ENCODE assay signal across 33 cellular contexts in genomic region chr10:29451946-29452345, GRCh38.
"Had no signal": no experiment of that assay in that cellular context is flagged by ENCODE, and none has a peak within 500 bp of the region (broad histone marks: within the 10 kb centered on the region; RNA-seq: fewer than 3 reads in every experiment).

No MANE protein-coding gene starts in this region.

- H3K4me3 ChIP-seq: MG63 had no signal

- H3K9ac ChIP-seq: KMS-11 had no signal

- H3K4me2 ChIP-seq: KMS-11 had no signal

- H3K27me3 ChIP-seq: MG63 had no signal

- DNase-seq: Karpas-422, MG63, MM.1S, MV-4-11, NCI-H1092, NCI-H1092 treated with DMSO at 0.1 percent for 48 hours, NCI-H1105, NCI-H1105 treated with DMSO at 0.1 percent for 48 hours, NCI-H1417, NCI-H1417 treated with DMSO at 0.1 percent for 48 hours, NCI-H1436, NCI-H1436 treated with DMSO at 0.1 percent for 48 hours, NCI-H146, NCI-H1694, NCI-H1694 treated with DMSO at 0.1 percent for 48 hours, NCI-H187, NCI-H187 treated with DMSO at 0.1 percent for 48 hours, NCI-H1930, NCI-H2029, NCI-H2029 treated with DMSO at 0.1 percent for 48 hours, NCI-H2081, NCI-H2081 treated with DMSO at 0.1 percent for 48 hours, NCI-H2107, NCI-H2171, NCI-H2171 treated with DMSO at 0.1 percent for 48 hours, NCI-H2227 treated with DMSO at 0.1 percent for 48 hours, NCI-H226, NCI-H345, NCI-H446, NCI-H446 treated with DMSO at 0.1 percent for 48 hours, NCI-H510A, NCI-H510A treated with DMSO at 0.1 percent for 48 hours had no signal

- H3K27ac ChIP-seq: KMS-11 had no signal

- H3K9me3 ChIP-seq: MG63 had no signal
